In genomic region chr10:3192856-3193635, GRCh38 we compare ENCODE assay signal across 8 cellular contexts. TPM values are rescaled to one million over a fixed set of nuclear protein-coding genes. Genes with fewer than 3 reads are reported as not detected.
DNase-seq lines count a peak whose midpoint lies in the region; ATAC-seq and TF ChIP-seq lines count a peak whose summit lies in the region.

No MANE protein-coding gene starts in this region.

- no peak overlapping the region for H3K9ac ChIP-seq in KMS-11

- H3F3A ChIP-seq in DOHH2 (ENCODE audit: control insufficient read depth, insufficient read depth): no peaks in the 10 kb centered on the region

- no peak overlapping the region for H2AFZ ChIP-seq in KMS-11 (ENCODE audit: low read depth)

- H3K9me2 ChIP-seq in DOHH2 (replicated peaks; ENCODE audit: control insufficient read depth, low read length): no peaks in the 10 kb centered on the region

- intact Hi-C loops in body of pancreas (cut with DNase I): no loop called here

- H3K9me3 ChIP-seq in DOHH2 (ENCODE audit: control insufficient read depth, insufficient read depth, low read length) (no peaks in the 10 kb centered on the region), body of pancreas (no peaks in the 10 kb centered on the region)

- H3K27me3 ChIP-seq in DOHH2 (ENCODE audit: control insufficient read depth, low read length): peaks cover 7% of the 10 kb centered on the region
- peaks cover 2% of the 10 kb centered on the region; the same call in 1 of the 2 replicates for H3K27me3 ChIP-seq in KMS-11 (ENCODE audit: insufficient read depth, low read depth)
- no peaks in the 10 kb centered on the region for H3K27me3 ChIP-seq in body of pancreas

- TF ChIP-seq POLR2A in body of pancreas (IDR thresholded peaks at IDR 0.05): no peak

- ATAC-seq in SK-N-SH treated with all-trans-retinoic acid at 6 μM for 48 hours (peak; percentile 25; the same call in 2 of the 3 replicates), body of pancreas (peak; percentile 62), HG03439 (IDR thresholded peaks at IDR 0.05; ENCODE audit: unreplicated experiment) (no peak), HG03095 (IDR thresholded peaks at IDR 0.05; ENCODE audit: unreplicated experiment) (no peak)

- H3K36me3 ChIP-seq in DOHH2 (ENCODE audit: control insufficient read depth, low read length) (no peaks in the 10 kb centered on the region), KMS-11 (ENCODE audit: insufficient read depth) (no peaks in the 10 kb centered on the region), body of pancreas (replicated peaks in 1 of 2; ENCODE audit: insufficient read depth in 1 of 2, low read depth in 2 of 2) (no peaks in the 10 kb centered on the region)

- H3K4me1 ChIP-seq in DOHH2 (ENCODE audit: control insufficient read depth, low read length) (no peaks in the 10 kb centered on the region), KMS-11 (ENCODE audit: low read depth, poor library complexity, severe bottlenecking) (peaks cover 19% of the 10 kb centered on the region), body of pancreas (peaks cover 16% of the 10 kb centered on the region)

- no peak overlapping the region for H3K27ac ChIP-seq in DOHH2 (ENCODE audit: low read depth, low read length)
- no peak overlapping the region for H3K27ac ChIP-seq in KMS-11
- peak overlapping the region in 3 of 4 donors; percentile 15 to 64 (median 58) for H3K27ac ChIP-seq in body of pancreas

- H3K4me2 ChIP-seq in DOHH2 (ENCODE audit: low read length) (no peak overlapping the region), KMS-11 (no peak overlapping the region)

- WGBS in body of pancreas, 2 donors: 18% methylated on average over 19 of the region's 19 CpGs

- no peak overlapping the region for H3K4me3 ChIP-seq in DOHH2 (ENCODE audit: low read length)
- no peak overlapping the region for H3K4me3 ChIP-seq in KMS-11 (IDR thresholded peaks at IDR 0.05; ENCODE audit: insufficient read depth, low read depth, low read length)
- no peak overlapping the region for H3K4me3 ChIP-seq in body of pancreas

- H4K20me1 ChIP-seq in DOHH2 (ENCODE audit: control insufficient read depth, insufficient read depth, low read depth, low read length): no peaks in the 10 kb centered on the region
- no peaks in the 10 kb centered on the region for H4K20me1 ChIP-seq in KMS-11 (ENCODE audit: insufficient read depth)

- DNase-seq in body of pancreas (peak; percentile 68 to 76 (median 73)), iris pigment epithelial cell (ENCODE audit: low read depth) (peak; percentile 74)
- DNase-seq in stimulated activated CD4-positive, alpha-beta T cell treated with anti-CD3 and anti-CD28 coated beads, Interleukin-12 subunit alpha, Interleukin-12 subunit beta, amount 100 ng/mL, for 48 hours (ENCODE audit: low read depth in 2 of 3, low spot score in 1 of 3): peak in 2 of 3 donors; percentile 38 to 39

- H3K79me2 ChIP-seq in DOHH2 (ENCODE audit: control insufficient read depth, low read length): no peaks in the 10 kb centered on the region
- H3K79me2 ChIP-seq in KMS-11 (ENCODE audit: insufficient read depth, low read depth): no peaks in the 10 kb centered on the region

- TF ChIP-seq CTCF in DOHH2 (IDR thresholded peaks at IDR 0.05; ENCODE audit: low read depth, low read length, poor library complexity, severe bottlenecking) (peak; percentile 74), KMS-11 (conservative IDR thresholded peaks at IDR 0.05; ENCODE audit: low read depth, low read length) (peak; percentile 97), body of pancreas (IDR thresholded peaks at IDR 0.05) (peak; percentile 76 to 93 (median 87))

TF ChIP-seq in SK-N-SH treated with all-trans-retinoic acid at 6 μM for 48 hours, 23 proteins besides CTCF, POLR2A, EP300 and RAD21 (continues in another document):
- TF ChIP-seq POU6F1 (CRISPR knock-in tag; IDR thresholded peaks at IDR 0.05; ENCODE audit: borderline replicate concordance, low read depth): no peak
- TF ChIP-seq GLIS3 (CRISPR knock-in tag; IDR thresholded peaks at IDR 0.05): no peak
- TF ChIP-seq OSR1 (CRISPR knock-in tag; IDR thresholded peaks at IDR 0.05): no peak
- no peak for TF ChIP-seq ZNF8 (CRISPR knock-in tag; IDR thresholded peaks at IDR 0.05)
- TF ChIP-seq CSRNP3 (CRISPR knock-in tag; IDR thresholded peaks at IDR 0.05): no peak
- TF ChIP-seq ISL1 (CRISPR knock-in tag; IDR thresholded peaks at IDR 0.05): no peak
- no peak for TF ChIP-seq TCF4 (CRISPR knock-in tag; IDR thresholded peaks at IDR 0.05; ENCODE audit: borderline replicate concordance)
- no peak for TF ChIP-seq TOX (CRISPR knock-in tag; IDR thresholded peaks at IDR 0.05; ENCODE audit: borderline replicate concordance)
- no peak for TF ChIP-seq ZFP3 (CRISPR knock-in tag; IDR thresholded peaks at IDR 0.05)
- no peak for TF ChIP-seq CREB5 (CRISPR knock-in tag; IDR thresholded peaks at IDR 0.05; ENCODE audit: low read depth)
- TF ChIP-seq PATZ1 (CRISPR knock-in tag; IDR thresholded peaks at IDR 0.05; ENCODE audit: borderline replicate concordance): no peak
- TF ChIP-seq ZFP30 (CRISPR knock-in tag; IDR thresholded peaks at IDR 0.05): no peak
- TF ChIP-seq ESRRG (CRISPR knock-in tag; IDR thresholded peaks at IDR 0.05): no peak
- TF ChIP-seq ZC3H10 (CRISPR knock-in tag; IDR thresholded peaks at IDR 0.05): no peak
- TF ChIP-seq ZNF565 (CRISPR knock-in tag; conservative IDR thresholded peaks at IDR 0.05; ENCODE audit: low read depth): no peak
- TF ChIP-seq ARNTL (CRISPR knock-in tag; IDR thresholded peaks at IDR 0.05; ENCODE audit: borderline replicate concordance, low read depth): no peak
- TF ChIP-seq BACH2 (CRISPR knock-in tag; IDR thresholded peaks at IDR 0.05; ENCODE audit: borderline replicate concordance): no peak

RNA-seq across cellular contexts. Expression of gene PITRM1, which starts 20.5 kb away (rescaled TPM):
- 10 to 100 TPM; 34.9 to 45.4 TPM for total RNA-seq in body of pancreas

Comparison
In these comparisons a context has a peak if more than half of its experiments do, and no peak if none do; other contexts are left out.
1. H3K27ac ChIP-seq: peak in body of pancreas (3 of 4); none in DOHH2 (single experiment) and KMS-11 (single experiment).
2. ATAC-seq: peak in SK-N-SH treated with all-trans-retinoic acid at 6 μM for 48 hours (single experiment) and body of pancreas (single experiment); none in HG03439 (single experiment) and HG03095 (single experiment).
3. Peak in every context shown above with its lines, with median percentiles within 50 percentile points of each other: CTCF ChIP-seq and DNase-seq.